Comparison of ENCODE assay signal across 17 cellular contexts in the genomic region with DNA sequence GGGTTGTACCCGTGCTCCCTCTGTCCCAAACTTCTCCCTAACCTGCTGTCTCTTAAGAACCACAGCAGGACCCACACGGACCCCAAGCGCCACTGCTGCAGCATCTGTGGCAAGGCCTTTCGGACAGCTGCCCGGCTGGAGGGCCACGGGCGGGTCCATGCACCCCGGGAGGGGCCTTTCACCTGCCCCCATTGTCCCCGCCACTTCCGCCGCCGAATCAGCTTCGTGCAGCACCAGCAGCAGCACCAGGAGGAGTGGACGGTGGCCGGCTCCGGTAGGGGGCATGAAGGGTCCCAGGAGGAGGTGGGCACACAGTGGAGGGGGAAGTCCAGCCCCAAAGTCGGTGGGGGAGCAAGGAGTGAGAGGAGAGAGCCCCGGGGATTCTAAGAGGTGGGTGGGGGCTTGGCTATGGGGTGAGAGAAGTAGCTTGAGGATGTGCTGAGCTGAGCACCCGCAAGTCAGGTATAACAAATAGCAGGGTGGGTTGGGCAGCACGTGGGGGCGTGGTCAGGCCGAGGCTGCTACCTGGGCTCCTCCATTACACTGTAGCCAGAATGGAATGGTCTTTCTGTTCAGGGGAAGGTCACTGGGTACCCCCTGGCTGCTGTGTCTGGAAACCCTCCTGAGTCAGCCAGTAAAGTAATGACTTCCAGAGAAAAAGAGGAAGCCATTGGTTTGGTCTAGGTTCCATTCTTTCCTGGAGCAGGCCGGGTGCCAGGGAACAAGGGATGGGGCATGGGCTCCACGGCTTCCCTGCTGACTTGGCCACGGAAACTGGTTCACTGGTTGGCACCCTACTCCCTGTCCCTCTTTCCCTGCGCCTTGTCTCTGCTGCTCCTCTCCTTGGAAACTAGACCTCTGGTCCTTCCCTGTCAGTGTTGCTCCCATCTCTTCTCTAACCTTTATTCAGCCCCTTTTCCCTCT. TPM values are rescaled to one million over a fixed set of nuclear protein-coding genes. Genes with fewer than 3 reads are reported as not detected.
A peak's percentile ranks its signal among the peaks of the same experiment; 100 is the strongest.
DNase-seq lines count a peak whose midpoint lies in the region; ATAC-seq, FAIRE-seq and TF ChIP-seq lines count a peak whose summit lies in the region.
"Had no signal": no experiment of that assay in that cellular context is flagged by ENCODE, and none has a peak within 500 bp of the region (broad histone marks: within the 10 kb centered on the region; RNA-seq: fewer than 3 reads in every experiment).

No MANE protein-coding gene starts in this region.

- no peak overlapping the region for H2AFZ ChIP-seq in GM12878 (ENCODE audit: control insufficient read depth, low read depth, low read length)
- H2AFZ ChIP-seq in mesenchymal stem cell (ENCODE audit: low read depth, low read length) = no peak overlapping the region
- H2AFZ ChIP-seq: GM23338 had no signal

- no peak overlapping the region for H2BK15ac ChIP-seq in mesenchymal stem cell (ENCODE audit: low read depth, poor library complexity, severe bottlenecking)

- H3K4me1 Mint-ChIP-seq in CD14-positive monocyte = peaks cover 27% of the 10 kb centered on the region

- H2AK5ac ChIP-seq in mesenchymal stem cell (ENCODE audit: low read length, severe bottlenecking) = no peak overlapping the region

- H3K23ac ChIP-seq in mesenchymal stem cell (ENCODE audit: low read length in 2 of 2) = no peak overlapping the region

- H3K4me3 ChIP-seq in GM12878 (no peak overlapping the region), mesenchymal stem cell (ENCODE audit: insufficient read depth in 1 of 2, low read depth in 1 of 2, low read length in 2 of 2) (no peak overlapping the region), tibial artery (no peak overlapping the region), mucosa of descending colon (no peak overlapping the region)
- H3K4me3 ChIP-seq: GM23338 had no signal

- H3K14ac ChIP-seq in mesenchymal stem cell (ENCODE audit: low read length in 2 of 2) = no peak overlapping the region

- CTCF ChIA-PET in GM12878 (lab: Yijun Ruan, JAX) = no interaction called here

- peaks cover 70% of the 10 kb centered on the region for H3K79me1 ChIP-seq in mesenchymal stem cell (replicated peaks; ENCODE audit: low read length, poor library complexity, severe bottlenecking)

- H4K8ac ChIP-seq in mesenchymal stem cell (ENCODE audit: low read length) = peak overlapping the region; percentile 35

- no TSS peak for BruUV-seq in GM12878 (replicated peaks; lab: Mats Ljungman, UMichigan)

- TF ChIP-seq CTCF in CD14-positive monocyte (IDR thresholded peaks at IDR 0.05) (no peak), GM12878 (IDR thresholded peaks at IDR 0.05 in 2 of 3, conservative IDR thresholded peaks at IDR 0.05 in 1 of 3; ENCODE audit: control insufficient read depth in 2 of 3, extremely low read depth in 1 of 3, insufficient read depth in 1 of 3, low read depth in 3 of 3, low read length in 3 of 3) (no peak), tibial artery (IDR thresholded peaks at IDR 0.05) (no peak), mucosa of descending colon (IDR thresholded peaks at IDR 0.05) (no peak)

- H3K27ac ChIP-seq in GM12878 (ENCODE audit: control insufficient read depth, insufficient read depth) (no peak overlapping the region), mesenchymal stem cell (ENCODE audit: low read length, poor library complexity, severe bottlenecking) (no peak overlapping the region), tibial artery (no peak overlapping the region)
- H3K27ac ChIP-seq: C4-2B, epithelial cell of prostate had no signal

- H2BK5ac ChIP-seq in mesenchymal stem cell (ENCODE audit: low read depth, low read length, poor library complexity, severe bottlenecking) = no peak overlapping the region

- H2BK12ac ChIP-seq in mesenchymal stem cell (ENCODE audit: low read length in 2 of 2) = no peak overlapping the region

- TF ChIP-seq POLR2A in GM12892 (IDR thresholded peaks at IDR 0.05; ENCODE audit: low read depth, low read length) (no peak), GM12878 (IDR thresholded peaks at IDR 0.05; ENCODE audit: low read depth, low read length) (no peak)

- H3K9me3 Mint-ChIP-seq in CD14-positive monocyte = no peaks in the 10 kb centered on the region
- H3K9me3 Mint-ChIP-seq: GM23338 had no signal

- RAD21 ChIA-PET in GM12878 (lab: Charles Lee; ENCODE audit: unreplicated experiment) = no interaction called here

- FAIRE-seq in GM12892 (lab: Jason Lieb, UNC) = no peak
- FAIRE-seq in GM12878 (lab: Jason Lieb, UNC) = no peak

- no peak overlapping the region for H3K4me2 ChIP-seq in GM12878 (ENCODE audit: control insufficient read depth, insufficient read depth)
- H3K4me2 ChIP-seq in mesenchymal stem cell (ENCODE audit: low read length, poor library complexity, severe bottlenecking) = no peak overlapping the region
- H3K4me2 ChIP-seq: GM23338 had no signal

- 90% methylated on average over 23 of the region's 26 CpGs for WGBS in GM12878 (ENCODE audit: insufficient coverage, insufficient replicate concordance, low lambda C conversion rate, missing lambda C conversion rate)
- 93% methylated on average over 26 of the region's 26 CpGs for WGBS in mesenchymal stem cell

- in situ Hi-C loops in GM12878 (cut with MboI) = no loop called here

- intact Hi-C loops in CD14-positive monocyte (cut with micrococcal nuclease) (no loop called here), GM12878 (cut with micrococcal nuclease; ENCODE audit: unreplicated experiment) (no loop called here), tibial artery (cut with DNase I; ENCODE audit: low total_unique reads) (no loop called here), mucosa of descending colon (cut with DNase I, micrococcal nuclease) (no loop called here)

- no peaks in the 10 kb centered on the region; the same call in 1 of the 2 replicates for H3K79me2 ChIP-seq in GM12878 (ENCODE audit: control insufficient read depth, insufficient read depth, low read length)

- H3K36me3 Mint-ChIP-seq in CD14-positive monocyte = peaks cover 60 to 76% of the 10 kb centered on the region in 2 donors
- H3K36me3 Mint-ChIP-seq: activated naive CD8-positive, alpha-beta T cell had no signal

- peaks cover 0 to 5% (median 2%) of the 10 kb centered on the region in 3 donors for H3K27me3 Mint-ChIP-seq in CD14-positive monocyte (ENCODE audit: low read depth in 3 of 3)
- H3K27me3 Mint-ChIP-seq: activated naive CD8-positive, alpha-beta T cell had no signal

- no peak for DNase-seq in CD14-positive monocyte (ENCODE audit: low spot score)
- DNase-seq in GM12892 (ENCODE audit: insufficient read length) = peak; percentile 18
- DNase-seq in GM12878 (ENCODE audit: low read depth, low spot score) = no peak
- DNase-seq in mesenchymal stem cell = no peak
- no peak for DNase-seq in tibial artery
- DNase-seq in NCI-H774 (lab: John Stamatoyannopoulos, UW) = no peak
- no peak for DNase-seq in mucosa of descending colon
- no peak for DNase-seq in SHP77 (lab: John Stamatoyannopoulos, UW)
- DNase-seq: central memory CD4-positive, alpha-beta T cell; NCI-H2029 treated with DMSO at 0.1 percent for 48 hours; NCI-H748 treated with DMSO at 0.1 percent for 48 hours; Right ventricle myocardium superior; stimulated activated naive CD8-positive, alpha-beta T cell treated with anti-CD3 and anti-CD28 coated beads, Interleukin-15, Interleukin-2, amounts not matched to agents 100 U/mL and 50 U/mL, for 24 hours had no signal

- no peak overlapping the region for H3K4ac ChIP-seq in mesenchymal stem cell (ENCODE audit: low read depth in 1 of 2, low read length in 2 of 2)

- no peak overlapping the region for H4K91ac ChIP-seq in mesenchymal stem cell (ENCODE audit: low read length)

- H3K36me3 ChIP-seq in GM12878 (ENCODE audit: control insufficient read depth in 2 of 2, insufficient read depth in 2 of 2, low read length in 1 of 2) (peaks cover 8 to 14% of the 10 kb centered on the region in 2 experiments; a peak in 3 of 4 replicates), mesenchymal stem cell (ENCODE audit: control insufficient read depth in 1 of 2, insufficient read depth in 2 of 2, low read depth in 1 of 2, low read length in 2 of 2) (peaks cover 98 to 100% of the 10 kb centered on the region in 2 experiments), tibial artery (peaks cover 43 to 99% (median 91%) of the 10 kb centered on the region in 3 donors), mucosa of descending colon (ENCODE audit: low read depth) (peaks cover 3% of the 10 kb centered on the region)

- no peak for TF ChIP-seq EP300 in GM12878 (IDR thresholded peaks at IDR 0.05; ENCODE audit: borderline replicate concordance in 1 of 2, control insufficient read depth in 1 of 2, low read depth in 2 of 2, low read length in 2 of 2)

- H3K27ac Mint-ChIP-seq in CD14-positive monocyte = peak overlapping the region in 5 of 7 donors; percentile 6 to 89 (median 39)
- H3K27ac Mint-ChIP-seq: activated naive CD8-positive, alpha-beta T cell; GM23338 had no signal

- H3K4me3 Mint-ChIP-seq in CD14-positive monocyte = no peak overlapping the region
- H3K4me3 Mint-ChIP-seq: activated naive CD8-positive, alpha-beta T cell; GM23338 had no signal

- no peak overlapping the region for H3K18ac ChIP-seq in mesenchymal stem cell (ENCODE audit: low read depth in 1 of 2, low read length in 2 of 2)

- no peaks in the 10 kb centered on the region; the same call in 1 of the 2 replicates for H4K20me1 ChIP-seq in GM12878 (ENCODE audit: control insufficient read depth, insufficient read depth)

- POLR2A ChIA-PET in GM12878 (lab: Charles Lee) = no interaction called here

- H3K27me3 ChIP-seq in GM12878 (replicated peaks in 1 of 2; ENCODE audit: control insufficient read depth in 2 of 2, insufficient read depth in 2 of 2, low read length in 1 of 2) (no peaks in the 10 kb centered on the region), mesenchymal stem cell (ENCODE audit: control insufficient read depth in 1 of 2, insufficient read depth in 1 of 2, low read length in 2 of 2) (no peaks in the 10 kb centered on the region), tibial artery (no peaks in the 10 kb centered on the region)

- ATAC-seq in GM12878 = no peak
- no peak for ATAC-seq in mucosa of descending colon
- ATAC-seq: GM23338; stimulated activated naive CD8-positive, alpha-beta T cell treated with anti-CD3 and anti-CD28 coated beads, Interleukin-15, Interleukin-2, amounts not matched to agents 100 U/mL and 50 U/mL, for 24 hours had no signal

- no peak overlapping the region for H2BK120ac ChIP-seq in mesenchymal stem cell (ENCODE audit: low read depth, low read length)

- no peak for TF ChIP-seq RAD21 in GM12878 (IDR thresholded peaks at IDR 0.05; ENCODE audit: insufficient read depth, low read depth, low read length)

- no peaks in the 10 kb centered on the region for H3K9me3 ChIP-seq in GM12878 (replicated peaks; ENCODE audit: control insufficient read depth, insufficient read depth, low read length)
- no peaks in the 10 kb centered on the region for H3K9me3 ChIP-seq in mesenchymal stem cell (ENCODE audit: control insufficient read depth, low read length)
- no peaks in the 10 kb centered on the region for H3K9me3 ChIP-seq in tibial artery
- H3K9me3 ChIP-seq in mucosa of descending colon = no peaks in the 10 kb centered on the region

- SMC1A ChIA-PET in GM12878 (lab: Charles Lee; ENCODE audit: uncharacterized antibody, unreplicated experiment) = no interaction called here

- H3K4me1 ChIP-seq in GM12878 (ENCODE audit: control insufficient read depth, insufficient read depth, low read length) (no peaks in the 10 kb centered on the region), mesenchymal stem cell (ENCODE audit: control insufficient read depth, insufficient read depth, low read depth, low read length) (peaks cover 18% of the 10 kb centered on the region), tibial artery (peaks cover 0 to 12% (median 7%) of the 10 kb centered on the region in 4 donors), mucosa of descending colon (ENCODE audit: low read depth) (no peaks in the 10 kb centered on the region)

- no peak overlapping the region for H3K9ac ChIP-seq in GM12878 (ENCODE audit: control insufficient read depth, insufficient read depth, low read length)
- peak overlapping the region; percentile 41 for H3K9ac ChIP-seq in mesenchymal stem cell (ENCODE audit: low read length)

RNA-seq across cellular contexts. Expression of a gene that starts 7.1 kb away (rescaled TPM):
- under 1 TPM in 1 of 2 donors, not detected in 1; 0.17 TPM for polyA plus RNA-seq in CD14-positive monocyte
- polyA plus RNA-seq in GM12892 (2012; ENCODE audit: missing spikeins) = 2.1 TPM
- 26.7 and 30.7 TPM in 2 replicates for total RNA-seq in GM12878 (2013; cell fraction: nucleolus; rRNA removed)
- 0.87 and 1.1 TPM in 2 replicates for total RNA-seq in GM12878 (2014; rRNA removed)
- total RNA-seq in GM12878 (2014; rRNA removed; fragmentation: Illumina TruSeq; extraction: Trizol) = 0.41 and 0.63 TPM in 2 replicates
- total RNA-seq in GM12878 (2021) = 2.6 and 3.2 TPM in 2 replicates
- polyA plus RNA-seq in GM12878 (2011; ENCODE audit: low read depth) = 1.5 TPM
- 0.81 and 1.7 TPM in 2 replicates for polyA plus RNA-seq in GM12878 (2011; rRNA removed)
- polyA plus RNA-seq in GM12878 (2011; cell fraction: cytosol; rRNA removed) = 1.5 and 1.8 TPM in 2 replicates
- 42.5 and 50.3 TPM in 2 replicates for polyA plus RNA-seq in GM12878 (2011; cell fraction: nucleus; rRNA removed)
- 3.1 and 3.5 TPM in 2 replicates for polyA plus RNA-seq in GM12878 (2012)
- 0.22 and 0.51 TPM in 2 replicates for polyA plus RNA-seq in GM12878 (2014; fragmentation: Illumina TruSeq; extraction: Trizol)
- polyA plus RNA-seq in GM12878 (2014; fragmentation: Nextera tagmentation; extraction: Ambion mirVana) = not detected
- polyA plus RNA-seq in GM12878 (2014; rRNA removed) = 3.0 and 3.4 TPM in 2 replicates
- polyA plus RNA-seq in GM12878 (2016; fragmentation: Nextera tagmentation; extraction: Ambion mirVana) = under 1 TPM; 0.35 to 0.40 TPM
- 1.1 and 3.6 TPM in 2 replicates for polyA minus RNA-seq in GM12878 (2011; rRNA and poly(A)+ RNA removed)
- 0.27 and 0.52 TPM in 2 replicates for polyA minus RNA-seq in GM12878 (2011; cell fraction: cytosol; rRNA and poly(A)+ RNA removed)
- polyA minus RNA-seq in GM12878 (2011; cell fraction: nucleus; rRNA and poly(A)+ RNA removed) = 7.5 and 11.3 TPM in 2 replicates
- polyA plus RNA-seq in mesenchymal stem cell (2013, experiment 1 of 2) = 2.1 TPM
- polyA plus RNA-seq in mesenchymal stem cell (2013, experiment 2 of 2) = 2.1 TPM
- 1 to 10 TPM; 1.1 to 2.7 (median 1.3) TPM for total RNA-seq in mucosa of descending colon

RNA-seq across cellular contexts. Expression of a gene that starts 7.5 kb away (rescaled TPM):
- 1 to 10 TPM in 1 of 2 donors, under 1 TPM in 1; 0.46 to 3.0 TPM for polyA plus RNA-seq in CD14-positive monocyte
- polyA plus RNA-seq in GM12892 (2012; ENCODE audit: missing spikeins) = 5.3 TPM
- total RNA-seq in GM12878 (2013; cell fraction: nucleolus; rRNA removed) = 52.3 and 58.4 TPM in 2 replicates
- total RNA-seq in GM12878 (2014; rRNA removed) = 13.1 and 15.4 TPM in 2 replicates
- total RNA-seq in GM12878 (2014; rRNA removed; fragmentation: Illumina TruSeq; extraction: Trizol) = 6.4 and 8.5 TPM in 2 replicates
- total RNA-seq in GM12878 (2021) = 18.1 and 21.8 TPM in 2 replicates
- 3.7 TPM for polyA plus RNA-seq in GM12878 (2011; ENCODE audit: low read depth)
- polyA plus RNA-seq in GM12878 (2011; rRNA removed) = 3.6 and 4.9 TPM in 2 replicates
- polyA plus RNA-seq in GM12878 (2011; cell fraction: cytosol; rRNA removed) = 5.3 and 7.7 TPM in 2 replicates
- polyA plus RNA-seq in GM12878 (2011; cell fraction: nucleus; rRNA removed) = 31.7 and 37.7 TPM in 2 replicates
- polyA plus RNA-seq in GM12878 (2012) = 8.0 and 9.7 TPM in 2 replicates
- 2.4 and 6.3 TPM in 2 replicates for polyA plus RNA-seq in GM12878 (2014; fragmentation: Illumina TruSeq; extraction: Trizol)
- under 1 TPM; 0.10 to 0.26 TPM for polyA plus RNA-seq in GM12878 (2014; fragmentation: Nextera tagmentation; extraction: Ambion mirVana)
- polyA plus RNA-seq in GM12878 (2014; rRNA removed) = 10.7 and 12.4 TPM in 2 replicates
- 1 to 10 TPM; 6.3 to 6.5 TPM for polyA plus RNA-seq in GM12878 (2016; fragmentation: Nextera tagmentation; extraction: Ambion mirVana)
- 10.4 and 18.0 TPM in 2 replicates for polyA minus RNA-seq in GM12878 (2011; rRNA and poly(A)+ RNA removed)
- polyA minus RNA-seq in GM12878 (2011; cell fraction: cytosol; rRNA and poly(A)+ RNA removed) = 5.3 and 6.9 TPM in 2 replicates
- polyA minus RNA-seq in GM12878 (2011; cell fraction: nucleus; rRNA and poly(A)+ RNA removed) = 19.8 and 40.6 TPM in 2 replicates
- polyA plus RNA-seq in mesenchymal stem cell (2013, experiment 1 of 2) = 6.5 TPM
- polyA plus RNA-seq in mesenchymal stem cell (2013, experiment 2 of 2) = 5.2 TPM
- 10 to 100 TPM; 19.1 to 20.3 (median 20.0) TPM for total RNA-seq in mucosa of descending colon

RNA-seq across cellular contexts. Expression of a gene that starts 7.7 kb away (rescaled TPM):
- polyA plus RNA-seq in CD14-positive monocyte (1 to 10 TPM; 3.8 to 4.8 TPM), GM12878 (2011; rRNA removed) (5.7 and 5.8 TPM in 2 replicates), GM12878 (2014; fragmentation: Illumina TruSeq; extraction: Trizol) (2.4 and 6.8 TPM in 2 replicates), GM12878 (2014; fragmentation: Nextera tagmentation; extraction: Ambion mirVana) (under 1 TPM in 1 of 2 experiments, not detected in 1; 0.05 TPM), GM12878 (2014; rRNA removed) (10.0 and 12.2 TPM in 2 replicates), GM12878 (2016; fragmentation: Nextera tagmentation; extraction: Ambion mirVana) (10 to 100 TPM; 12.6 to 15.7 TPM)
- polyA plus RNA-seq in GM12892 (2012; ENCODE audit: missing spikeins) = 3.2 TPM
- total RNA-seq in GM12878 (2013; cell fraction: nucleolus; rRNA removed) = 11.4 and 12.4 TPM in 2 replicates
- total RNA-seq in GM12878 (2014; rRNA removed) (10.0 and 11.3 TPM in 2 replicates), GM12878 (2014; rRNA removed; fragmentation: Illumina TruSeq; extraction: Trizol) (3.2 and 3.8 TPM in 2 replicates), GM12878 (2021) (20.3 and 20.7 TPM in 2 replicates), mucosa of descending colon (10 to 100 TPM in 1 of 3 donors, 1 to 10 TPM in 2; 8.3 to 10.2 (median 9.8) TPM)
- polyA plus RNA-seq in GM12878 (2011; ENCODE audit: low read depth) = 2.2 TPM
- polyA plus RNA-seq in GM12878 (2011; cell fraction: cytosol; rRNA removed) = 8.9 and 11.8 TPM in 2 replicates
- 11.0 and 16.0 TPM in 2 replicates for polyA plus RNA-seq in GM12878 (2011; cell fraction: nucleus; rRNA removed)
- 6.3 and 6.6 TPM in 2 replicates for polyA plus RNA-seq in GM12878 (2012)
- 10.3 and 16.6 TPM in 2 replicates for polyA minus RNA-seq in GM12878 (2011; rRNA and poly(A)+ RNA removed)
- 8.8 and 9.8 TPM in 2 replicates for polyA minus RNA-seq in GM12878 (2011; cell fraction: cytosol; rRNA and poly(A)+ RNA removed)
- 7.9 and 13.5 TPM in 2 replicates for polyA minus RNA-seq in GM12878 (2011; cell fraction: nucleus; rRNA and poly(A)+ RNA removed)
- polyA plus RNA-seq in mesenchymal stem cell (2013, experiment 1 of 2) = 11.3 TPM
- polyA plus RNA-seq in mesenchymal stem cell (2013, experiment 2 of 2) = 12.2 TPM

RNA-seq across cellular contexts. Expression of a gene that starts 12.9 kb away (rescaled TPM):
- polyA plus RNA-seq in CD14-positive monocyte (100 to 1,000 TPM in 1 of 2 donors, 10 to 100 TPM in 1; 91.2 to 113 TPM), GM12878 (2011; rRNA removed) (96.0 and 140 TPM in 2 replicates), GM12878 (2014; fragmentation: Illumina TruSeq; extraction: Trizol) (43.6 and 44.6 TPM in 2 replicates), GM12878 (2014; fragmentation: Nextera tagmentation; extraction: Ambion mirVana) (10 to 100 TPM; 19.8 to 39.0 TPM), GM12878 (2014; rRNA removed) (97.2 and 99.6 TPM in 2 replicates), GM12878 (2016; fragmentation: Nextera tagmentation; extraction: Ambion mirVana) (10 to 100 TPM; 72.6 to 86.6 TPM)
- polyA plus RNA-seq in GM12892 (2012; ENCODE audit: missing spikeins) = 78.4 TPM
- total RNA-seq in GM12878 (2013; cell fraction: nucleolus; rRNA removed) = 70.1 and 71.4 TPM in 2 replicates
- total RNA-seq in GM12878 (2014; rRNA removed) (60.5 and 62.5 TPM in 2 replicates), GM12878 (2014; rRNA removed; fragmentation: Illumina TruSeq; extraction: Trizol) (26.3 and 28.5 TPM in 2 replicates), GM12878 (2021) (52.9 and 55.8 TPM in 2 replicates), mucosa of descending colon (10 to 100 TPM; 31.9 to 67.9 (median 41.3) TPM)
- polyA plus RNA-seq in GM12878 (2011; ENCODE audit: low read depth) = 76.2 TPM
- polyA plus RNA-seq in GM12878 (2011; cell fraction: cytosol; rRNA removed) = 267 and 310 TPM in 2 replicates
- 118 and 172 TPM in 2 replicates for polyA plus RNA-seq in GM12878 (2011; cell fraction: nucleus; rRNA removed)
- 102 and 110 TPM in 2 replicates for polyA plus RNA-seq in GM12878 (2012)
- polyA minus RNA-seq in GM12878 (2011; rRNA and poly(A)+ RNA removed) = 165 and 188 TPM in 2 replicates
- 36.4 and 40.9 TPM in 2 replicates for polyA minus RNA-seq in GM12878 (2011; cell fraction: cytosol; rRNA and poly(A)+ RNA removed)
- polyA minus RNA-seq in GM12878 (2011; cell fraction: nucleus; rRNA and poly(A)+ RNA removed) = 29.7 and 47.3 TPM in 2 replicates
- polyA plus RNA-seq in mesenchymal stem cell (2013, experiment 1 of 2) = 237 TPM
- 255 TPM for polyA plus RNA-seq in mesenchymal stem cell (2013, experiment 2 of 2)

RNA-seq across cellular contexts. Expression of a gene that starts 26.5 kb away (rescaled TPM):
- polyA plus RNA-seq in CD14-positive monocyte (10 to 100 TPM; 76.5 to 93.5 TPM), GM12878 (2011; rRNA removed) (7.7 and 22.3 TPM in 2 replicates), GM12878 (2014; fragmentation: Illumina TruSeq; extraction: Trizol) (14.7 and 20.5 TPM in 2 replicates), GM12878 (2014; fragmentation: Nextera tagmentation; extraction: Ambion mirVana) (1 to 10 TPM in 1 of 2 experiments, under 1 TPM in 1; 0.68 to 3.3 TPM), GM12878 (2014; rRNA removed) (45.5 and 48.6 TPM in 2 replicates), GM12878 (2016; fragmentation: Nextera tagmentation; extraction: Ambion mirVana) (10 to 100 TPM; 56.1 to 56.6 TPM)
- polyA plus RNA-seq in GM12892 (2012; ENCODE audit: missing spikeins) = 21.5 TPM
- 31.7 and 37.4 TPM in 2 replicates for total RNA-seq in GM12878 (2013; cell fraction: nucleolus; rRNA removed)
- total RNA-seq in GM12878 (2014; rRNA removed) (31.9 and 43.3 TPM in 2 replicates), GM12878 (2014; rRNA removed; fragmentation: Illumina TruSeq; extraction: Trizol) (10.6 and 11.6 TPM in 2 replicates), GM12878 (2021) (39.4 and 44.0 TPM in 2 replicates), mucosa of descending colon (10 to 100 TPM; 31.7 to 40.1 (median 36.6) TPM)
- 17.1 TPM for polyA plus RNA-seq in GM12878 (2011; ENCODE audit: low read depth)
- 26.9 and 29.7 TPM in 2 replicates for polyA plus RNA-seq in GM12878 (2011; cell fraction: cytosol; rRNA removed)
- 65.9 and 93.1 TPM in 2 replicates for polyA plus RNA-seq in GM12878 (2011; cell fraction: nucleus; rRNA removed)
- 31.5 and 50.7 TPM in 2 replicates for polyA plus RNA-seq in GM12878 (2012)
- 18.5 and 25.0 TPM in 2 replicates for polyA minus RNA-seq in GM12878 (2011; rRNA and poly(A)+ RNA removed)
- 13.7 and 15.5 TPM in 2 replicates for polyA minus RNA-seq in GM12878 (2011; cell fraction: cytosol; rRNA and poly(A)+ RNA removed)
- polyA minus RNA-seq in GM12878 (2011; cell fraction: nucleus; rRNA and poly(A)+ RNA removed) = 29.9 and 35.6 TPM in 2 replicates
- 43.8 TPM for polyA plus RNA-seq in mesenchymal stem cell (2013, experiment 1 of 2)
- 43.8 TPM for polyA plus RNA-seq in mesenchymal stem cell (2013, experiment 2 of 2)
